ENCODE assay signal across 18 cellular contexts in the genomic region with DNA sequence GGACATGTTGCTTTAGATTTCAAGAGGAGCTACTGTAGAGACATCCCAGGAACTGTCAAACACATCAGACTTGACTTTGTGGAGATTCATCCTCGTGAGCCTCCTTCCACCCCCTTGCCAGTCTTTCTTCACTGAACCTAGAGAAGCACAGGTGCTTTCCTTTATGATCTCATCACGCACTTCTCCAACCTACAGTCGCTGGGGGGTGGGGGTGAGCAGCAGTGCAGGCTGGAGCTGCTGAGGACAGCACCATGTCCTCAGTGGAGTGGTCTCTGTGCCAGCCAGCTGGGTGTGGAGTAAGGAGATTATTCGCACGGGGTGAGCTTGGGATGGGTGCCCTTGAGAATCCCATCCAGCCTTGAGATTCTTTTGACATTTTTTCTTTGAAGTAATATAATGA.
DNase-seq lines count a peak whose midpoint lies in the region; TF ChIP-seq lines count a peak whose summit lies in the region.
"Had no signal": no experiment of that assay in that cellular context is flagged by ENCODE, and none has a peak within 500 bp of the region (broad histone marks: within the 10 kb centered on the region; RNA-seq: fewer than 3 reads in every experiment).

No MANE protein-coding gene starts in this region.

- no peak overlapping the region for H3K27ac ChIP-seq in CD8-positive, alpha-beta memory T cell (ENCODE audit: low read depth, low read length)
- H3K27ac ChIP-seq: foreskin keratinocyte, left lung, skin epidermis, uterus had no signal

- H3K4me1 Mint-ChIP-seq in CD8-positive, alpha-beta memory T cell, result peaks cover 46 to 92% (median 72%) of the 10 kb centered on the region in 3 donors
- H3K4me1 Mint-ChIP-seq in nephron, result peaks cover 49% of the 10 kb centered on the region

- peak; percentile 49 for DNase-seq in activated CD8-positive, alpha-beta memory T cell treated with anti-CD3 and anti-CD28 coated beads for 24 hours
- DNase-seq in activated CD8-positive, alpha-beta memory T cell treated with anti-CD3 and anti-CD28 coated beads, Interleukin-2, amount 50 U/mL, for 48 hours, result no peak
- no peak for DNase-seq in CD8-positive, alpha-beta memory T cell
- DNase-seq in activated naive CD4-positive, alpha-beta T cell treated with anti-CD3 and anti-CD28 coated beads, Interleukin-2, amount 50 U/mL, for 16 hours, result peak; percentile 31
- DNase-seq in NCI-H82 (lab: John Stamatoyannopoulos, UW), result no peak
- no peak for DNase-seq in RPMI8226
- no peak for DNase-seq in NCI-H2227 (lab: John Stamatoyannopoulos, UW; ENCODE audit: unreplicated experiment)
- DNase-seq: aorta, EL, foreskin keratinocyte, left lung, MV-4-11, NCI-H2029, SHP77 treated with DMSO at 0.1 percent for 48 hours, uterus had no signal

- no peaks in the 10 kb centered on the region for H3K9me3 Mint-ChIP-seq in CD8-positive, alpha-beta memory T cell
- H3K9me3 Mint-ChIP-seq in nephron, result no peaks in the 10 kb centered on the region
- H3K9me3 Mint-ChIP-seq: GM23338 had no signal

- H3K4me3 ChIP-seq in CD8-positive, alpha-beta memory T cell (ENCODE audit: low read length), result no peak overlapping the region
- H3K4me3 ChIP-seq: GM23338, left lung, skin epidermis, uterus had no signal

- H3K27me3 Mint-ChIP-seq in CD8-positive, alpha-beta memory T cell, result no peaks in the 10 kb centered on the region
- no peaks in the 10 kb centered on the region for H3K27me3 Mint-ChIP-seq in nephron (ENCODE audit: low read depth)

- POLR2A ChIA-PET in CD8-positive, alpha-beta memory T cell (lab: Charles Lee), result no interaction called here

- no peak overlapping the region for H3K4me3 Mint-ChIP-seq in CD8-positive, alpha-beta memory T cell
- no peak overlapping the region for H3K4me3 Mint-ChIP-seq in nephron
- H3K4me3 Mint-ChIP-seq: GM23338 had no signal

- no peaks in the 10 kb centered on the region for H3K9me3 ChIP-seq in CD8-positive, alpha-beta memory T cell (ENCODE audit: low read length)
- H3K9me3 ChIP-seq: left lung, uterus had no signal

- TF ChIP-seq CTCF in nephron (IDR thresholded peaks at IDR 0.05; ENCODE audit: unreplicated experiment in 3 of 3), result no peak

- no peaks in the 10 kb centered on the region for H3K27me3 ChIP-seq in CD8-positive, alpha-beta memory T cell (ENCODE audit: insufficient read depth, low read length, poor library complexity, severe bottlenecking)
- H3K27me3 ChIP-seq: foreskin keratinocyte, left lung, uterus had no signal

- peak overlapping the region in 7 of 8 donors; percentile 0 to 81 (median 42) for H3K27ac Mint-ChIP-seq in CD8-positive, alpha-beta memory T cell
- H3K27ac Mint-ChIP-seq in nephron, result peak overlapping the region; percentile 73 to 94 (median 94)

- peaks cover 9% of the 10 kb centered on the region for H3K36me3 ChIP-seq in CD8-positive, alpha-beta memory T cell (ENCODE audit: insufficient read depth, low read length)
- H3K36me3 ChIP-seq: uterus had no signal

- peaks cover 3 to 75% (median 24%) of the 10 kb centered on the region in 3 donors for H3K36me3 Mint-ChIP-seq in CD8-positive, alpha-beta memory T cell
- H3K36me3 Mint-ChIP-seq in nephron (ENCODE audit: low read depth), result peaks cover 4% of the 10 kb centered on the region

- CTCF ChIA-PET in CD8-positive, alpha-beta memory T cell (lab: Charles Lee), result no interaction called here

- peaks cover 24% of the 10 kb centered on the region for H3K4me1 ChIP-seq in CD8-positive, alpha-beta memory T cell (ENCODE audit: insufficient read depth, low read length)
- H3K4me1 ChIP-seq: foreskin keratinocyte, left lung had no signal

Comparison
In these comparisons a context has a peak if more than half of its experiments do, and no peak if none do; other contexts are left out.
1. DNase-seq: peak in activated CD8-positive, alpha-beta memory T cell treated with anti-CD3 and anti-CD28 coated beads for 24 hours (single experiment) and activated naive CD4-positive, alpha-beta T cell treated with anti-CD3 and anti-CD28 coated beads, Interleukin-2, amount 50 U/mL, for 16 hours (single experiment); none in activated CD8-positive, alpha-beta memory T cell treated with anti-CD3 and anti-CD28 coated beads, Interleukin-2, amount 50 U/mL, for 48 hours (single experiment), CD8-positive, alpha-beta memory T cell (0 of 5), NCI-H82 (single experiment), RPMI8226 (single experiment) and NCI-H2227 (single experiment).